10 cellular contexts compared by ENCODE assay signal in the genomic region with DNA sequence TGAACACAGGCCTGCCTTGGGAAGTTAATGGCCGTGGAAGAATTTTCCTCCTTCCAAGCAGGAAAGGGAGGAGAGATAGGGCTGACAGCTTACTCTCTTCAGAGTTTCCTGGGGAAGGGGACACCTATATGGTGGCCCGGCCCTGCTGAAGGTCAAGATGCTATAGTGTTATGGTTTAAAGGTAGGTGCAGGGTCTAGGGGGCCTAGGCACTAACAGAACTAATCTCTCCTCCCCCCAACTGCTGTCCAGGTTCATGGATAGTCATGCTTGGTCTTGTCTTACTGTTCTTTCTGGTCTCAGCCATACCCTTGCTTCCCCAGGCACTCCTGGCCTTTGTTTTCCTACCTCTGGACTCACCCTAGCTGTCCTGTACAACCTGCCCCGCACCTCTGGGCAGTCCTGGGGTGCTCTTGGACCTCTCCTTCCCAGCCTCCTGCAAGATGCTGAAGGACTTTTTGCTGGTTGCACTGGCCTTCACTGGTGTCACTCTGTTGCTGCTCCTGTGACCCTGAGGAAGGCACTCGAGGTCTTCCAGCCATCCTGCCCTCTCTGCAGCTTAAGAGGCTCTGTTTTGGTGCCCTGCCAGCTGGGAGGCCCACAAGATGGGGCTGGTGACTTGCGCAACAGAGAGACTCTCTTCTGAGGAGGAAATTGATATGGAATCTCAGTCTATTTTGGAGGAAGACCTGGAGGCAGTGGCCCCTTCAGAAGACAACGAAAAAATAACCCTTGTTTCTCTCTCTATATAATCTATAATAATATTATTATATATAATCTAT. TPM values are rescaled to one million over a fixed set of nuclear protein-coding genes. Genes with fewer than 3 reads are reported as not detected.
A peak's percentile ranks its signal among the peaks of the same experiment; 100 is the strongest.
DNase-seq lines count a peak whose midpoint lies in the region; ATAC-seq, FAIRE-seq and TF ChIP-seq lines count a peak whose summit lies in the region.
"Had no signal": no experiment of that assay in that cellular context is flagged by ENCODE, and none has a peak within 500 bp of the region (broad histone marks: within the 10 kb centered on the region; RNA-seq: fewer than 3 reads in every experiment).

No MANE protein-coding gene starts in this region.

- H3K4me1 ChIP-seq in GM12878 (ENCODE audit: control insufficient read depth, insufficient read depth, low read length) (no peaks in the 10 kb centered on the region), PC-9 (replicated peaks; ENCODE audit: insufficient read depth) (no peaks in the 10 kb centered on the region)

- no peak for TF ChIP-seq EP300 in GM12878 (IDR thresholded peaks at IDR 0.05; ENCODE audit: borderline replicate concordance in 1 of 2, control insufficient read depth in 1 of 2, low read depth in 2 of 2, low read length in 2 of 2)

- H3K27me3 ChIP-seq in GM12878 (replicated peaks in 1 of 2; ENCODE audit: control insufficient read depth in 2 of 2, insufficient read depth in 2 of 2, low read length in 1 of 2) (no peaks in the 10 kb centered on the region; a peak in 1 of 4 replicates), PC-9 (ENCODE audit: insufficient read depth, low read depth) (no peaks in the 10 kb centered on the region)

- H3K9me3 Mint-ChIP-seq in activated T-cell treated with anti-CD3 and anti-CD28 coated beads, Interleukin-2, amount 50 U/mL, for 72 hours = no peaks in the 10 kb centered on the region
- H3K9me3 Mint-ChIP-seq in stimulated activated naive CD8-positive, alpha-beta T cell treated with anti-CD3 and anti-CD28 coated beads, Interleukin-15, amount 100 ng/mL, for 72 hours = no peaks in the 10 kb centered on the region

- BruUV-seq in GM12878 (replicated peaks; lab: Mats Ljungman, UMichigan) (no TSS peak), PC-9 (replicated peaks; lab: Mats Ljungman, UMichigan) (no TSS peak)

- H3K4me2 ChIP-seq in GM12878 (ENCODE audit: control insufficient read depth, insufficient read depth) = no peak overlapping the region
- H3K4me2 ChIP-seq in PC-9 = no peak overlapping the region

- peak; percentile 62 to 77 for ATAC-seq in activated T-cell treated with anti-CD3 and anti-CD28 coated beads, Interleukin-2, amount 50 U/mL, for 72 hours (replicated peaks in 1 of 2)
- ATAC-seq in GM12878 = no peak
- peak; percentile 79 for ATAC-seq in stimulated activated naive CD8-positive, alpha-beta T cell treated with anti-CD3 and anti-CD28 coated beads, Interleukin-15, amount 100 ng/mL, for 72 hours

- no peak overlapping the region for H2AFZ ChIP-seq in GM12878 (ENCODE audit: control insufficient read depth, low read depth, low read length)
- H2AFZ ChIP-seq in PC-9 = no peak overlapping the region

- H3K27me3 Mint-ChIP-seq in activated T-cell treated with anti-CD3 and anti-CD28 coated beads, Interleukin-2, amount 50 U/mL, for 72 hours (ENCODE audit: low read depth) = peaks cover 11% of the 10 kb centered on the region
- peaks cover 40% of the 10 kb centered on the region for H3K27me3 Mint-ChIP-seq in stimulated activated naive CD8-positive, alpha-beta T cell treated with anti-CD3 and anti-CD28 coated beads, Interleukin-15, amount 100 ng/mL, for 72 hours

- peaks cover 6% of the 10 kb centered on the region; the same call in 1 of the 2 replicates for H3F3A ChIP-seq in PC-9 (ENCODE audit: insufficient read depth, low read depth)

- H4K20me1 ChIP-seq in GM12878 (ENCODE audit: control insufficient read depth, insufficient read depth) (no peaks in the 10 kb centered on the region), PC-9 (ENCODE audit: insufficient read depth) (no peaks in the 10 kb centered on the region)

- no peak for DNase-seq in activated T-cell treated with anti-CD3 and anti-CD28 coated beads, Interleukin-2, amount 50 U/mL, for 72 hours
- DNase-seq in activated T-cell treated with anti-CD3 and anti-CD28 coated beads for 4 hours = no peak
- DNase-seq in NCI-H2029 treated with DMSO at 0.1 percent for 48 hours (lab: John Stamatoyannopoulos, UW) = peak; percentile 38
- no peak for DNase-seq in GM12878 (ENCODE audit: low read depth, low spot score)
- DNase-seq in stimulated activated naive CD8-positive, alpha-beta T cell treated with anti-CD3 and anti-CD28 coated beads, Interleukin-15, amount 100 ng/mL, for 72 hours = peak in 1 of 2 donors; percentile 41
- DNase-seq in DMS114 treated with DMSO at 0.1 percent for 48 hours (lab: John Stamatoyannopoulos, UW; ENCODE audit: unreplicated experiment) = no peak
- no peak for DNase-seq in hypothalamus (lab: John Stamatoyannopoulos, UW)
- no peak for DNase-seq in PC-9

- no peak for TF ChIP-seq POLR2A in GM12878 (IDR thresholded peaks at IDR 0.05; ENCODE audit: low read depth, low read length)

- TF ChIP-seq RAD21 in GM12878 (IDR thresholded peaks at IDR 0.05; ENCODE audit: insufficient read depth, low read depth, low read length) = peak; percentile 39

- no peaks in the 10 kb centered on the region for H3K36me3 Mint-ChIP-seq in activated T-cell treated with anti-CD3 and anti-CD28 coated beads, Interleukin-2, amount 50 U/mL, for 72 hours (ENCODE audit: insufficient read depth in 2 of 2)

- no peak overlapping the region for H3K9ac ChIP-seq in GM12878 (ENCODE audit: control insufficient read depth, insufficient read depth, low read length)

- 28% methylated on average over 6 of the region's 6 CpGs for WGBS in GM12878 (ENCODE audit: insufficient coverage, insufficient replicate concordance, low lambda C conversion rate, missing lambda C conversion rate)

- H3K4me3 Mint-ChIP-seq in activated T-cell treated with anti-CD3 and anti-CD28 coated beads, Interleukin-2, amount 50 U/mL, for 72 hours = no peak overlapping the region
- H3K4me3 Mint-ChIP-seq in stimulated activated naive CD8-positive, alpha-beta T cell treated with anti-CD3 and anti-CD28 coated beads, Interleukin-15, amount 100 ng/mL, for 72 hours = no peak overlapping the region

- POLR2A ChIA-PET in GM12878 (lab: Charles Lee) (no interaction called here), PC-9 (lab: Charles Lee; ENCODE audit: unreplicated experiment) (no interaction called here)

- TF ChIP-seq CTCF in GM12878 (IDR thresholded peaks at IDR 0.05 in 2 of 3, conservative IDR thresholded peaks at IDR 0.05 in 1 of 3; ENCODE audit: control insufficient read depth in 2 of 3, extremely low read depth in 1 of 3, insufficient read depth in 1 of 3, low read depth in 3 of 3, low read length in 3 of 3) (peak in 1 of 3 experiments; percentile 17; a peak in 1 of 6 replicates), PC-9 (conservative IDR thresholded peaks at IDR 0.05) (no peak)

- no peak overlapping the region for H3K27ac Mint-ChIP-seq in activated T-cell treated with anti-CD3 and anti-CD28 coated beads, Interleukin-2, amount 50 U/mL, for 72 hours
- no peak overlapping the region for H3K27ac Mint-ChIP-seq in stimulated activated naive CD8-positive, alpha-beta T cell treated with anti-CD3 and anti-CD28 coated beads, Interleukin-15, amount 100 ng/mL, for 72 hours

- H3K36me3 ChIP-seq in GM12878 (ENCODE audit: control insufficient read depth in 2 of 2, insufficient read depth in 2 of 2, low read length in 1 of 2) (no peaks in the 10 kb centered on the region), PC-9 (ENCODE audit: low read depth) (no peaks in the 10 kb centered on the region)

- H3K79me2 ChIP-seq in GM12878 (ENCODE audit: control insufficient read depth, insufficient read depth, low read length) (no peaks in the 10 kb centered on the region), PC-9 (ENCODE audit: low read depth) (no peaks in the 10 kb centered on the region)

- H3K9me3 ChIP-seq in GM12878 (replicated peaks; ENCODE audit: control insufficient read depth, insufficient read depth, low read length) = no peaks in the 10 kb centered on the region
- no peaks in the 10 kb centered on the region for H3K9me3 ChIP-seq in PC-9 (ENCODE audit: insufficient read depth, low read depth)

- H3K4me3 ChIP-seq in GM12878 = no peak overlapping the region
- H3K4me3 ChIP-seq in PC-9 = no peak overlapping the region

- no peak for FAIRE-seq in GM12878 (lab: Jason Lieb, UNC)
- FAIRE-seq: astrocyte had no signal

- H3K4me1 Mint-ChIP-seq in activated T-cell treated with anti-CD3 and anti-CD28 coated beads, Interleukin-2, amount 50 U/mL, for 72 hours (ENCODE audit: low read depth) = no peaks in the 10 kb centered on the region
- no peaks in the 10 kb centered on the region for H3K4me1 Mint-ChIP-seq in stimulated activated naive CD8-positive, alpha-beta T cell treated with anti-CD3 and anti-CD28 coated beads, Interleukin-15, amount 100 ng/mL, for 72 hours

- CTCF ChIA-PET in GM12878 (lab: Yijun Ruan, JAX) (no interaction called here), PC-9 (lab: Charles Lee) (no interaction called here)

- intact Hi-C loops in GM12878 (cut with micrococcal nuclease; ENCODE audit: unreplicated experiment) (no loop called here), PC-9 (cut with micrococcal nuclease; ENCODE audit: unreplicated experiment) (no loop called here)

- in situ Hi-C loops in GM12878 (cut with MboI) = no loop called here

- no peaks in the 10 kb centered on the region for H3K9me2 ChIP-seq in PC-9 (ENCODE audit: insufficient read depth)

- SMC1A ChIA-PET in GM12878 (lab: Charles Lee; ENCODE audit: uncharacterized antibody, unreplicated experiment) = interaction anchor here (1.4 kb wide), 1 partner anchor 63 kb away, joined by 3 read pairs; no protein-coding TSS in a partner anchor

- RAD21 ChIA-PET in GM12878 (lab: Charles Lee; ENCODE audit: unreplicated experiment) = interaction anchor here (1.5 kb wide), 1 partner anchor 301 kb away, joined by 3 read pairs; no protein-coding TSS in a partner anchor

- no peak overlapping the region for H3K27ac ChIP-seq in GM12878 (ENCODE audit: control insufficient read depth, insufficient read depth)
- H3K27ac ChIP-seq in PC-9 = no peak overlapping the region

RNA-seq across cellular contexts. Expression of a gene that starts 17.9 kb away (rescaled TPM):
- total RNA-seq in activated T-cell treated with anti-CD3 and anti-CD28 coated beads, Interleukin-2, amount 50 U/mL, for 72 hours = not detected
- total RNA-seq in GM12878 (2013; cell fraction: nucleolus; rRNA removed) = not detected in 2 replicates
- total RNA-seq in GM12878 (2014; rRNA removed) (not detected in 2 replicates), GM12878 (2014; rRNA removed; fragmentation: Illumina TruSeq; extraction: Trizol) (not detected in 2 replicates), GM12878 (2021) (not detected in 2 replicates), PC-9 (2021) (not detected in 2 replicates)
- polyA plus RNA-seq in GM12878 (2011; ENCODE audit: low read depth) = not detected
- polyA plus RNA-seq in GM12878 (2011; rRNA removed) (not detected in 2 replicates), GM12878 (2014; fragmentation: Illumina TruSeq; extraction: Trizol) (not detected in 2 replicates), GM12878 (2014; fragmentation: Nextera tagmentation; extraction: Ambion mirVana) (under 1 TPM in 1 of 2 experiments, not detected in 1; 0.03 TPM), GM12878 (2014; rRNA removed) (not detected in 2 replicates), GM12878 (2016; fragmentation: Nextera tagmentation; extraction: Ambion mirVana) (not detected)
- not detected in 2 replicates for polyA plus RNA-seq in GM12878 (2011; cell fraction: cytosol; rRNA removed)
- polyA plus RNA-seq in GM12878 (2011; cell fraction: nucleus; rRNA removed) = not detected in 2 replicates
- 0.04 TPM in 1 of 2 replicates, not detected in the other for polyA plus RNA-seq in GM12878 (2012)
- polyA minus RNA-seq in GM12878 (2011; rRNA and poly(A)+ RNA removed) = not detected in 2 replicates
- polyA minus RNA-seq in GM12878 (2011; cell fraction: cytosol; rRNA and poly(A)+ RNA removed) = not detected in 2 replicates
- polyA minus RNA-seq in GM12878 (2011; cell fraction: nucleus; rRNA and poly(A)+ RNA removed) = not detected in 2 replicates
- total RNA-seq: astrocyte, HT-29 had no signal

RNA-seq across cellular contexts. Expression of a gene that starts 28.4 kb away (rescaled TPM):
- 10 to 100 TPM; 50.6 to 61.1 TPM for total RNA-seq in activated T-cell treated with anti-CD3 and anti-CD28 coated beads, Interleukin-2, amount 50 U/mL, for 72 hours
- total RNA-seq in GM12878 (2013; cell fraction: nucleolus; rRNA removed) = 28.0 and 30.4 TPM in 2 replicates
- total RNA-seq in GM12878 (2014; rRNA removed) (68.0 and 85.5 TPM in 2 replicates), GM12878 (2014; rRNA removed; fragmentation: Illumina TruSeq; extraction: Trizol) (42.5 and 44.8 TPM in 2 replicates), GM12878 (2021) (54.9 and 59.0 TPM in 2 replicates), PC-9 (2021) (18.5 and 21.9 TPM in 2 replicates)
- 23.2 TPM for polyA plus RNA-seq in GM12878 (2011; ENCODE audit: low read depth)
- polyA plus RNA-seq in GM12878 (2011; rRNA removed) (34.9 and 64.6 TPM in 2 replicates), GM12878 (2014; fragmentation: Illumina TruSeq; extraction: Trizol) (23.1 and 30.2 TPM in 2 replicates), GM12878 (2014; fragmentation: Nextera tagmentation; extraction: Ambion mirVana) (10 to 100 TPM; 20.5 to 46.6 TPM), GM12878 (2014; rRNA removed) (65.8 and 70.7 TPM in 2 replicates), GM12878 (2016; fragmentation: Nextera tagmentation; extraction: Ambion mirVana) (100 to 1,000 TPM; 118 to 133 TPM)
- polyA plus RNA-seq in GM12878 (2011; cell fraction: cytosol; rRNA removed) = 112 and 150 TPM in 2 replicates
- polyA plus RNA-seq in GM12878 (2011; cell fraction: nucleus; rRNA removed) = 82.2 and 105 TPM in 2 replicates
- 54.1 and 72.4 TPM in 2 replicates for polyA plus RNA-seq in GM12878 (2012)
- polyA minus RNA-seq in GM12878 (2011; rRNA and poly(A)+ RNA removed) = 33.0 and 68.3 TPM in 2 replicates
- 17.1 and 25.4 TPM in 2 replicates for polyA minus RNA-seq in GM12878 (2011; cell fraction: cytosol; rRNA and poly(A)+ RNA removed)
- 39.0 and 44.7 TPM in 2 replicates for polyA minus RNA-seq in GM12878 (2011; cell fraction: nucleus; rRNA and poly(A)+ RNA removed)

RNA-seq across cellular contexts. Expression of a gene that starts 51.6 kb away (rescaled TPM):
- not detected for total RNA-seq in activated T-cell treated with anti-CD3 and anti-CD28 coated beads, Interleukin-2, amount 50 U/mL, for 72 hours
- not detected in 2 replicates for total RNA-seq in GM12878 (2013; cell fraction: nucleolus; rRNA removed)
- not detected in 2 replicates for total RNA-seq in GM12878 (2014; rRNA removed)
- not detected in 2 replicates for total RNA-seq in GM12878 (2014; rRNA removed; fragmentation: Illumina TruSeq; extraction: Trizol)
- total RNA-seq in GM12878 (2021) = not detected in 2 replicates
- polyA plus RNA-seq in GM12878 (2011; ENCODE audit: low read depth) = not detected
- polyA plus RNA-seq in GM12878 (2011; rRNA removed) = not detected in 2 replicates
- polyA plus RNA-seq in GM12878 (2011; cell fraction: cytosol; rRNA removed) = not detected in 2 replicates
- polyA plus RNA-seq in GM12878 (2011; cell fraction: nucleus; rRNA removed) = not detected in 2 replicates
- polyA plus RNA-seq in GM12878 (2012) = not detected in 2 replicates
- polyA plus RNA-seq in GM12878 (2014; fragmentation: Illumina TruSeq; extraction: Trizol) = not detected in 2 replicates
- not detected for polyA plus RNA-seq in GM12878 (2014; fragmentation: Nextera tagmentation; extraction: Ambion mirVana)
- not detected in 2 replicates for polyA plus RNA-seq in GM12878 (2014; rRNA removed)
- not detected for polyA plus RNA-seq in GM12878 (2016; fragmentation: Nextera tagmentation; extraction: Ambion mirVana)
- not detected in 2 replicates for polyA minus RNA-seq in GM12878 (2011; rRNA and poly(A)+ RNA removed)
- not detected in 2 replicates for polyA minus RNA-seq in GM12878 (2011; cell fraction: cytosol; rRNA and poly(A)+ RNA removed)
- not detected in 2 replicates for polyA minus RNA-seq in GM12878 (2011; cell fraction: nucleus; rRNA and poly(A)+ RNA removed)
- total RNA-seq in PC-9 (2021) = 4.0 and 5.6 TPM in 2 replicates
- total RNA-seq: astrocyte had no signal

RNA-seq across cellular contexts. Expression of a gene that starts 57.1 kb away (rescaled TPM):
- 10 to 100 TPM; 15.3 to 19.0 TPM for total RNA-seq in activated T-cell treated with anti-CD3 and anti-CD28 coated beads, Interleukin-2, amount 50 U/mL, for 72 hours
- total RNA-seq in GM12878 (2013; cell fraction: nucleolus; rRNA removed) = 2.1 and 3.9 TPM in 2 replicates
- total RNA-seq in GM12878 (2014; rRNA removed) (0.28 and 0.76 TPM in 2 replicates), GM12878 (2014; rRNA removed; fragmentation: Illumina TruSeq; extraction: Trizol) (0.28 and 0.45 TPM in 2 replicates), GM12878 (2021) (0.51 and 1.0 TPM in 2 replicates), PC-9 (2021) (51.3 and 60.8 TPM in 2 replicates)
- polyA plus RNA-seq in GM12878 (2011; ENCODE audit: low read depth) = 0.91 TPM
- polyA plus RNA-seq in GM12878 (2011; rRNA removed) (0.75 and 0.99 TPM in 2 replicates), GM12878 (2014; fragmentation: Illumina TruSeq; extraction: Trizol) (0.31 TPM in 1 of 2 replicates, not detected in the other), GM12878 (2014; fragmentation: Nextera tagmentation; extraction: Ambion mirVana) (under 1 TPM; 0.08 to 0.11 TPM), GM12878 (2014; rRNA removed) (0.51 and 0.77 TPM in 2 replicates), GM12878 (2016; fragmentation: Nextera tagmentation; extraction: Ambion mirVana) (1 to 10 TPM; 2.0 to 4.0 TPM)
- polyA plus RNA-seq in GM12878 (2011; cell fraction: cytosol; rRNA removed) = 0.99 and 1.4 TPM in 2 replicates
- 1.9 and 3.3 TPM in 2 replicates for polyA plus RNA-seq in GM12878 (2011; cell fraction: nucleus; rRNA removed)
- 0.68 and 1.2 TPM in 2 replicates for polyA plus RNA-seq in GM12878 (2012)
- 2.5 and 2.8 TPM in 2 replicates for polyA minus RNA-seq in GM12878 (2011; rRNA and poly(A)+ RNA removed)
- polyA minus RNA-seq in GM12878 (2011; cell fraction: cytosol; rRNA and poly(A)+ RNA removed) = 0.52 and 0.67 TPM in 2 replicates
- polyA minus RNA-seq in GM12878 (2011; cell fraction: nucleus; rRNA and poly(A)+ RNA removed) = 2.8 and 2.9 TPM in 2 replicates
